In the genomic region with DNA sequence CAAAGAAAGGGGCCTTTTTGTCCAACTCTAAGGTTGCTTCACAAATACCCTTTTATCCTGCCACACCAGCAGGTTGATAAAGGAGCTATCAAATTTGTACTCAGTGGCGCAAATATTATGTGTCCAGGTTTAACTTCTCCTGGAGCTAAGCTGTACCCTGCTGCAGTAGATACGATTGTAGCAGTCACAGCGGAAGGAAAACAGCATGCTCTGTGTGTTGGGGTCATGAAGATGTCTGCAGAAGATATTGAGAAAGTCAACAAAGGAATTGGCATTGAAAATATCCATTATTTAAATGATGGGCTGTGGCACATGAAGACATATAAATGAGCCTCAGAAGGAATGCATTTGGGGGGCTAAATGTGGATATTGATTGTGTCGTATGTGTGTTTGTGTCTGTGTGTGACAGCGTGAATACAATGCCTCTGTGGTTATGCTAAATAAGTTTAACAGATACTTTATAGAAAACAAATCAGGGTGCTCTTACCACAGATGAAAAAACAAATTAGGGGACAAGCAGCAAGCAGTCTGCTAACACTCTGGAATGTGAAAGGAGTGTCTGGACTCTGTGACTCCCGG, we compare ENCODE assay signal across 8 cellular contexts. TPM values are rescaled to one million over a fixed set of nuclear protein-coding genes. Genes with fewer than 3 reads are reported as not detected.
DNase-seq lines count a peak whose midpoint lies in the region; ATAC-seq and TF ChIP-seq lines count a peak whose summit lies in the region.

No MANE protein-coding gene starts in this region.

- H3K36me3 ChIP-seq in adrenal gland (replicated peaks in 1 of 2) (peaks cover 0 to 53% of the 10 kb centered on the region in 2 donors), left lung (peaks cover 0 to 93% of the 10 kb centered on the region in 2 donors), testis (ENCODE audit: low read depth, missing control alignments) (no peaks in the 10 kb centered on the region)

- H3K27me3 ChIP-seq in adrenal gland (no peaks in the 10 kb centered on the region), left lung (no peaks in the 10 kb centered on the region), testis (no peaks in the 10 kb centered on the region)

- no peak for DNase-seq in activated CD4-positive, alpha-beta T cell treated with anti-CD3 and anti-CD28 coated beads, Interleukin-2, amount 10 ng/mL, durations not matched to agents 24 days and 14 days
- no peak for DNase-seq in activated CD4-positive, alpha-beta T cell treated with anti-CD3 and anti-CD28 coated beads for 48 hours
- DNase-seq in adrenal gland = no peak
- no peak for DNase-seq in left lung
- DNase-seq in testis = no peak
- no peak for DNase-seq in NCI-H2107 treated with DMSO at 0.1 percent for 48 hours (lab: John Stamatoyannopoulos, UW; ENCODE audit: unreplicated experiment)
- no peak for DNase-seq in HPDE6-E6E7 (ENCODE audit: extremely low spot score)

- peak in 1 of 6 experiments; percentile 4 for TF ChIP-seq CTCF in adrenal gland (IDR thresholded peaks at IDR 0.05)
- TF ChIP-seq CTCF in left lung (IDR thresholded peaks at IDR 0.05) = no peak
- TF ChIP-seq CTCF in testis (IDR thresholded peaks at IDR 0.05) = no peak

- H3K4me1 ChIP-seq in adrenal gland (replicated peaks in 1 of 2) (peaks cover 12 to 23% of the 10 kb centered on the region in 2 donors), left lung (peaks cover 8 to 35% of the 10 kb centered on the region in 2 donors), testis (peaks cover 6% of the 10 kb centered on the region)

- peak overlapping the region in 2 of 4 donors; percentile 22 to 60 for H3K4me3 ChIP-seq in adrenal gland
- peak overlapping the region; percentile 32 to 40 for H3K4me3 ChIP-seq in left lung
- H3K4me3 ChIP-seq in testis = peak overlapping the region; percentile 61 to 63

- H3K4me3 Mint-ChIP-seq in activated CD4-positive, alpha-beta T cell treated with anti-CD3 and anti-CD28 coated beads, Interleukin-2, amount 10 ng/mL, durations not matched to agents 24 days and 14 days = peak overlapping the region; percentile 94

- ATAC-seq in left lung (no peak), GM21723 (IDR thresholded peaks at IDR 0.05; ENCODE audit: unreplicated experiment) (no peak)

- peaks cover 15% of the 10 kb centered on the region for H3K4me1 Mint-ChIP-seq in activated CD4-positive, alpha-beta T cell treated with anti-CD3 and anti-CD28 coated beads, Interleukin-2, amount 10 ng/mL, durations not matched to agents 24 days and 14 days

- intact Hi-C loops in activated CD4-positive, alpha-beta T cell treated with anti-CD3 and anti-CD28 coated beads, Interleukin-2, amount 10 ng/mL, durations not matched to agents 24 days and 14 days (cut with micrococcal nuclease) = no loop called here
- intact Hi-C loops in adrenal gland (cut with DNase I) = no loop called here
- intact Hi-C loops in left lung (cut with DNase I) = no loop called here
- intact Hi-C loops in testis (cut with DNase I; ENCODE audit: low total_unique reads) = no loop called here

- TF ChIP-seq POLR2A in adrenal gland (IDR thresholded peaks at IDR 0.05) = no peak
- TF ChIP-seq POLR2A in testis (IDR thresholded peaks at IDR 0.05) = no peak

- WGBS in adrenal gland, 4 donors = 44 to 58% (median 52%) methylated on average over 6 of the region's 6 CpGs
- WGBS in testis, 2 donors = 50 to 51% methylated on average over 6 of the region's 6 CpGs

- H3K27me3 Mint-ChIP-seq in activated CD4-positive, alpha-beta T cell treated with anti-CD3 and anti-CD28 coated beads, Interleukin-2, amount 10 ng/mL, durations not matched to agents 24 days and 14 days = no peaks in the 10 kb centered on the region

- H3K27ac ChIP-seq in adrenal gland (peak overlapping the region in 4 of 5 donors; percentile 74 to 92 (median 82)), left lung (peak overlapping the region; percentile 84 to 85), testis (peak overlapping the region in 1 of 2 donors; percentile 2)

- H3K9me3 ChIP-seq in adrenal gland (replicated peaks in 1 of 3) (no peaks in the 10 kb centered on the region), left lung (no peaks in the 10 kb centered on the region), testis (no peaks in the 10 kb centered on the region)

- peak overlapping the region; percentile 96 for H3K27ac Mint-ChIP-seq in activated CD4-positive, alpha-beta T cell treated with anti-CD3 and anti-CD28 coated beads, Interleukin-2, amount 10 ng/mL, durations not matched to agents 24 days and 14 days

- H3K9me3 Mint-ChIP-seq in activated CD4-positive, alpha-beta T cell treated with anti-CD3 and anti-CD28 coated beads, Interleukin-2, amount 10 ng/mL, durations not matched to agents 24 days and 14 days = no peaks in the 10 kb centered on the region

- H3K36me3 Mint-ChIP-seq in activated CD4-positive, alpha-beta T cell treated with anti-CD3 and anti-CD28 coated beads, Interleukin-2, amount 10 ng/mL, durations not matched to agents 24 days and 14 days (ENCODE audit: low read depth) = peaks cover 66% of the 10 kb centered on the region

RNA-seq across cellular contexts. Expression of gene HM13, which starts 33.6 kb away (rescaled TPM):
- total RNA-seq in activated CD4-positive, alpha-beta T cell treated with anti-CD3 and anti-CD28 coated beads, Interleukin-2, amount 10 ng/mL, durations not matched to agents 24 days and 14 days = 181 and 193 TPM in 2 replicates
- 100 to 1,000 TPM in 6 of 8 donors, 10 to 100 TPM in 2; 80.5 to 356 (median 153) TPM for total RNA-seq in adrenal gland
- polyA plus RNA-seq in adrenal gland = 100 to 1,000 TPM; 177 to 241 (median 236) TPM
- 100 to 1,000 TPM; 185 to 282 TPM for total RNA-seq in left lung
- total RNA-seq in testis = 10 to 100 TPM; 68.7 to 86.7 TPM
- 97.5 TPM for polyA plus RNA-seq in testis (ENCODE audit: insufficient read depth, low read depth, low replicate concordance)

RNA-seq across cellular contexts. Expression of gene ID1, which starts 57.3 kb away (rescaled TPM):
- 2.7 and 2.9 TPM in 2 replicates for total RNA-seq in activated CD4-positive, alpha-beta T cell treated with anti-CD3 and anti-CD28 coated beads, Interleukin-2, amount 10 ng/mL, durations not matched to agents 24 days and 14 days
- total RNA-seq in adrenal gland (100 to 1,000 TPM in 7 of 8 donors, 10 to 100 TPM in 1; 60.7 to 468 (median 113) TPM), left lung (100 to 1,000 TPM; 185 to 297 TPM), testis (100 to 1,000 TPM; 124 to 128 TPM)
- polyA plus RNA-seq in adrenal gland (100 to 1,000 TPM in 2 of 3 donors, 10 to 100 TPM in 1; 19.8 to 357 (median 192) TPM), testis (ENCODE audit: insufficient read depth, low read depth, low replicate concordance) (18.7 TPM)

Comparison
In these comparisons a context has a peak if more than half of its experiments do, and no peak if none do; other contexts are left out.
1. RNA of gene ID1, which starts 57.3 kb away (total RNA-seq): 185 to 297 TPM in left lung, 124 to 128 TPM in testis and 60.7 to 468 TPM in adrenal gland; 2.7 to 2.9 TPM in activated CD4-positive, alpha-beta T cell treated with anti-CD3 and anti-CD28 coated beads, Interleukin-2, amount 10 ng/mL, durations not matched to agents 24 days and 14 days; every median in the first group is over 10 times any median in the second.